In the genomic region with DNA sequence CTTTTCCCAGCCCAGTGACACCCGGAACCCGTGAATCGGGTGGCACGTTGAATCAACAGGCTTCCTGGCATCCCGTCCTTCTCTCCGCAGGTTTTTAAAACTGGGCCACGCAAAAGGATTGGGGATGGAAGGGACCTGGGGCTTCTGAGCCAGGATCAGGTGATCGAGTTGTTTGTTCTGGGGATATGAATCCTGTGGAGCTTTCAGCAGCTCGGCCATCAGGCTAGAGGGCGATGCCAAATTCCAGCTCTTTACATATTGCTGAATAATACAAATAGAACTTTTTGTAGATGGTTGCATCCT, we compare ENCODE assay signal across 8 cellular contexts. TPM values are rescaled to one million over a fixed set of nuclear protein-coding genes. Genes with fewer than 3 reads are reported as not detected.
DNase-seq lines count a peak whose midpoint lies in the region; ATAC-seq and TF ChIP-seq lines count a peak whose summit lies in the region.

No MANE protein-coding gene starts in this region.

- H3K27ac ChIP-seq in breast epithelium (peak overlapping the region; percentile 97 to 99), muscle layer of colon (ENCODE audit: low read depth, low read length) (peak overlapping the region; percentile 96)

- DNase-seq in AG04449 (ENCODE audit: low read depth, low spot score) (no peak), breast epithelium (ENCODE audit: low spot score in 2 of 2) (no peak), occipital lobe (lab: John Stamatoyannopoulos, UW) (no peak), NCI-H1436 (lab: John Stamatoyannopoulos, UW) (no peak), NCI-H1105 treated with DMSO at 0.1 percent for 48 hours (lab: John Stamatoyannopoulos, UW) (no peak), ACHN (no peak)

- H3K4me1 ChIP-seq in breast epithelium (peaks cover 0 to 15% of the 10 kb centered on the region in 2 donors), muscle layer of colon (ENCODE audit: insufficient read depth, low read length) (peaks cover 31% of the 10 kb centered on the region)

- H3K9me3 ChIP-seq in breast epithelium (no peaks in the 10 kb centered on the region), muscle layer of colon (ENCODE audit: low read length) (no peaks in the 10 kb centered on the region)

- H3K27me3 ChIP-seq in breast epithelium (no peaks in the 10 kb centered on the region), muscle layer of colon (ENCODE audit: control insufficient read depth in 1 of 2, insufficient read depth in 2 of 2, low read length in 2 of 2) (no peaks in the 10 kb centered on the region)

- peak overlapping the region; percentile 98 for H3K9ac ChIP-seq in muscle layer of colon (ENCODE audit: low read length)

- CTCF ChIA-PET in AG04449 (lab: Yijun Ruan, JAX), result interaction anchor here (0.9 to 7.2 kb wide), 6 partner anchors 10 to 44 kb away, joined by 3 to 63 read pairs (median 6); partner anchors contain the start of gene BLTP2

- POLR2A ChIA-PET in AG04449 (lab: Yijun Ruan, JAX), result interaction anchor here (1.5 to 3.0 kb wide), 2 partner anchors 20 to 57 kb away, joined by 3 to 11 read pairs; partner anchors contain the start of gene RPL23A

- H3K36me3 ChIP-seq in breast epithelium, result no peaks in the 10 kb centered on the region
- peaks cover 3% of the 10 kb centered on the region for H3K36me3 ChIP-seq in muscle layer of colon (ENCODE audit: insufficient read depth, low read length)

- intact Hi-C loops in breast epithelium (cut with DNase I; ENCODE audit: low total_unique reads), result no loop called here

- H3K4me3 ChIP-seq in AG04449 (ENCODE audit: low read depth, low read length), result peak overlapping the region; percentile 99
- H3K4me3 ChIP-seq in breast epithelium, result peak overlapping the region; percentile 80 to 87 (median 86)
- H3K4me3 ChIP-seq in muscle layer of colon (ENCODE audit: low read depth in 1 of 2, low read length in 2 of 2), result peak overlapping the region; percentile 73 to 92

- peak; percentile 6 for ATAC-seq in HG02970 (IDR thresholded peaks at IDR 0.05; ENCODE audit: low FRiP score, unreplicated experiment)

- TF ChIP-seq POLR2A in breast epithelium (IDR thresholded peaks at IDR 0.05), result no peak

- TF ChIP-seq CTCF in AG04449 (IDR thresholded peaks at IDR 0.05; ENCODE audit: insufficient read depth, low read length, missing control alignments), result no peak
- TF ChIP-seq CTCF in breast epithelium (IDR thresholded peaks at IDR 0.05), result no peak

- in situ Hi-C loops in ACHN (cut with HindIII; ENCODE audit: low pct_ligation_motif_present, low pct_unique_long_range_greater_than_20kb, low sequenced_read_pairs), result no loop called here

RNA-seq across cellular contexts. Expression of gene SUPT6H, which starts 0.5 kb away (rescaled TPM):
- 10 to 100 TPM; 62.6 to 69.9 (median 66.7) TPM for total RNA-seq in breast epithelium
- total RNA-seq in occipital lobe, result 32.3 TPM

RNA-seq across cellular contexts. Expression of gene SDF2, which starts 0.8 kb away (rescaled TPM):
- total RNA-seq in breast epithelium, result 10 to 100 TPM; 38.1 to 66.6 (median 54.1) TPM
- 33.5 TPM for total RNA-seq in occipital lobe

RNA-seq across cellular contexts. Expression of gene BLTP2, which starts 17.5 kb away (rescaled TPM):
- total RNA-seq in breast epithelium, result 100 to 1,000 TPM; 107 to 131 (median 107) TPM
- total RNA-seq in occipital lobe, result 83.8 TPM

RNA-seq across cellular contexts. Expression of gene RSKR, which starts 48.5 kb away (rescaled TPM):
- 10 to 100 TPM in 2 of 3 donors, 1 to 10 TPM in 1; 9.3 to 11.1 (median 11.0) TPM for total RNA-seq in breast epithelium
- total RNA-seq in occipital lobe, result 16.5 TPM

RNA-seq across cellular contexts. Expression of gene PROCA1, which starts 49.2 kb away (rescaled TPM):
- total RNA-seq in breast epithelium, result 1 to 10 TPM; 1.6 to 2.3 (median 1.6) TPM
- total RNA-seq in occipital lobe, result 3.3 TPM
